ENCODE assay signal across 1 cellular context in the genomic region with DNA sequence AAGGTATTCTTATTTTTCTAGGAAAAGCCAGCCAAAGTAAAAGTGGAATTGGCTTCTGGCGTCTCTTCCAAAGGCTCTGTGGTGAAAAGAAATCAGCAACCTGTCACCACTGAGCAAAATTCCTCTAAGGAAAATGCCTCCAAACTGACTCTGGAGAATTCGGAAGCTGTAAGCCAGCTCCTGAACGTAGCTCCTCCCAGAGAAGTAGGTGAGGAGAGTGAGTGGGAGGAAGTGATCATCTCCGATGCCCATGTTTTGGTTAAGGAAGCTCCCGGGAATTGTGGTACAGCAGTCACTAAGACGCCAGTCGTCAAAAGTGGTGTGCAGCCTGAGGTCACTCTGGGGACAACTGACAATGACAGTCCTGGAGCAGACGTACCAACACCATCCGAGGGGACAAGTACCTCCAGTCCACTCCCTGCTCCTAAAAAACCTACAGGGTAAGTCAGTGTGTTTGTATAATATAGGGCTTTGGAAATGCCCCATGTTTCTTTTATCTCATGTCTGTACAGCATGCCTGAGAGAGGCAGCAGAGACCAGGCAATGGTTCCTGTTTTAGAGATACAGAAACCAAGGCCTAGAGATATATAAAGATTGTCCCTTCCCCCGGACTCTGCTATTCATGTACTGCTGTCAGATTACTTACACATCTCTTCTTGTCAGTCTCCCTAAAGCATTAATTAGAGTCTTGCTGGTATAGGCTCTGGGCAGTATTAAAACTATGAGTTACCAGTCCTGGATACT.
TF ChIP-seq lines count a peak whose summit lies in the region.

No MANE protein-coding gene starts in this region.

TF ChIP-seq in K562, 482 proteins besides CTCF, POLR2A, EP300 and RAD21:
- peak; percentile 61; the same call in 1 of the 2 replicates for TF ChIP-seq DEAF1 (CRISPR knock-in tag; IDR thresholded peaks at IDR 0.05)
- TF ChIP-seq SIN3A (IDR thresholded peaks at IDR 0.05; ENCODE audit: borderline replicate concordance in 2 of 2, control insufficient read depth in 1 of 2, low read depth in 2 of 2, low read length in 2 of 2), result no peak
- no peak for TF ChIP-seq ILF3 (IDR thresholded peaks at IDR 0.05; ENCODE audit: borderline replicate concordance)
